In the genomic region with DNA sequence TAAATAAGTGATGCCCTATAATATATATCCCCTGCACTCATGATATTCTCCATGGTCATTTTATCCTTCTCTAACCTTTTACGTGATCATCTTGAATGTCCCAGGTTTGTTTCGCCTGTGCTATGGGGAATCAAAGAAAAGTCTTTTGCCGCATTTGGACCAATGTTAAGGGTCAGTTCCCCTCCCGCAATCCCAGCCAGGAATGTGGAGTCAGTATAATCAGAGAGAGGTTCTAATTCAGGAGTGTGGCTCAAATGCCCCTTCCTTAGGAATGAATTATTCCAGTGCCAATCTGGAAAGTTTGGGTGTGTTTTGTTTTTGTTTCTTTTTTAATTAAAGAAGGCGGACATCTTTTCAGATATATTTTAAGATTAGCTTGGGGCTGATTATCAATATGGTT, we compare ENCODE assay signal across 22 cellular contexts.
"Had no signal": no experiment of that assay in that cellular context is flagged by ENCODE, and none has a peak within 500 bp of the region (broad histone marks: within the 10 kb centered on the region; RNA-seq: fewer than 3 reads in every experiment).

No MANE protein-coding gene starts in this region.

- H3K27me3 Mint-ChIP-seq: IgD-negative memory B cell had no signal

- ATAC-seq: K562 had no signal

- H3K27ac Mint-ChIP-seq: IgD-negative memory B cell had no signal

- H3K4me3 ChIP-seq: K562, SJSA1, SK-N-MC had no signal

- H3K27me3 ChIP-seq: SJSA1 had no signal

- H3K4me2 ChIP-seq: KMS-11 had no signal

- H3K4me1 ChIP-seq: SJSA1 had no signal

- H3K9ac ChIP-seq: KMS-11 had no signal

- H3K9me3 Mint-ChIP-seq: IgD-negative memory B cell had no signal

- H3K27ac ChIP-seq: KMS-11, SJSA1, SK-N-MC had no signal

- H3K4me3 Mint-ChIP-seq: IgD-negative memory B cell had no signal

- DNase-seq: Kasumi-1, MM.1S, NCI-H1092 treated with DMSO at 0.1 percent for 48 hours, NCI-H1436, NCI-H187, NCI-H2029, NCI-H2081 treated with DMSO at 0.1 percent for 48 hours, NCI-H2171, NCI-H226, NCI-H446, NCI-H510A, NCI-H524 treated with DMSO at 0.1 percent for 48 hours, NCI-H69, NCI-H774, Right ventricle myocardium superior, RPMI8226, SIG-M5 had no signal
